ENCODE assay signal across 1 cellular context in genomic region chr3:179658584-179658983, GRCh38.
TF ChIP-seq lines count a peak whose summit lies in the region.

No MANE protein-coding gene starts in this region.

TF ChIP-seq in K562, 482 proteins besides CTCF, POLR2A, EP300 and RAD21:
- TF ChIP-seq ZFX (CRISPR knock-in tag; IDR thresholded peaks at IDR 0.05) (no peak), PHTF2 (CRISPR knock-in tag; IDR thresholded peaks at IDR 0.05) (no peak), ZNF778 (CRISPR knock-in tag; IDR thresholded peaks at IDR 0.05) (no peak), SAP30 (IDR thresholded peaks at IDR 0.05; ENCODE audit: borderline replicate concordance, insufficient read depth, low read depth, low read length, poor library complexity, severe bottlenecking) (no peak), SP2 (IDR thresholded peaks at IDR 0.05; ENCODE audit: extremely low read depth, low read depth, low read length, poor library complexity, severe bottlenecking) (no peak), SIN3A (IDR thresholded peaks at IDR 0.05; ENCODE audit: borderline replicate concordance in 2 of 2, control insufficient read depth in 1 of 2, low read depth in 2 of 2, low read length in 2 of 2) (no peak), PURB (CRISPR knock-in tag; IDR thresholded peaks at IDR 0.05; ENCODE audit: low read depth) (no peak), RFX5 (IDR thresholded peaks at IDR 0.05; ENCODE audit: low read depth, low read length) (no peak), BRD9 (IDR thresholded peaks at IDR 0.05; ENCODE audit: low read depth, partially characterized antibody) (no peak), GTF2B (IDR thresholded peaks at IDR 0.05; ENCODE audit: extremely low read depth, insufficient read length) (no peak), ETS2 (tag; IDR thresholded peaks at IDR 0.05; ENCODE audit: borderline replicate concordance, poor library complexity, severe bottlenecking) (no peak), STAT6 (CRISPR knock-in tag; IDR thresholded peaks at IDR 0.05) (no peak), FOXM1 (IDR thresholded peaks at IDR 0.05; ENCODE audit: low read depth) (no peak), FOXM1 (CRISPR knock-in tag; IDR thresholded peaks at IDR 0.05; ENCODE audit: low read depth) (no peak), CREB1 (IDR thresholded peaks at IDR 0.05) (no peak), CREB1 (CRISPR knock-in tag; IDR thresholded peaks at IDR 0.05) (no peak)
TF ChIP-seq in K562: peak in this region for 0.
